In genomic region chr1:218211241-218211640, GRCh38 we compare ENCODE assay signal across 27 cellular contexts.
A peak's percentile ranks its signal among the peaks of the same experiment; 100 is the strongest.
DNase-seq lines count a peak whose midpoint lies in the region; ATAC-seq, FAIRE-seq and TF ChIP-seq lines count a peak whose summit lies in the region.
"Had no signal": no experiment of that assay in that cellular context is flagged by ENCODE, and none has a peak within 500 bp of the region (broad histone marks: within the 10 kb centered on the region; RNA-seq: fewer than 3 reads in every experiment).

No MANE protein-coding gene starts in this region.

- H3K27ac ChIP-seq in ACC112 (ENCODE audit: low read depth, low read length) (peak overlapping the region; percentile 24; the same call in 1 of the 2 replicates), kidney (ENCODE audit: low read depth in 2 of 2, low read length in 2 of 2) (no peak overlapping the region)
- H3K27ac ChIP-seq: brain microvascular endothelial cell, coronary artery, psoas muscle, SJCRH30, upper lobe of left lung had no signal

- H3K4me3 ChIP-seq in ACC112 (ENCODE audit: low read depth, low read length) = no peak overlapping the region
- no peak overlapping the region for H3K4me3 ChIP-seq in kidney (ENCODE audit: low read length in 2 of 2)
- H3K4me3 ChIP-seq: coronary artery, psoas muscle, SJCRH30, upper lobe of left lung had no signal

- no peaks in the 10 kb centered on the region for H3K9me3 ChIP-seq in kidney (ENCODE audit: control insufficient read depth in 1 of 2, low read length in 2 of 2)
- H3K9me3 ChIP-seq: Caco-2, psoas muscle, SJCRH30, upper lobe of left lung had no signal

- H3K9me3 Mint-ChIP-seq in HFFc6 = no peaks in the 10 kb centered on the region
- H3K9me3 Mint-ChIP-seq in stimulated activated naive CD8-positive, alpha-beta T cell treated with anti-CD3 and anti-CD28 coated beads, Interleukin-15, amount 100 ng/mL, for 72 hours = peaks cover 0 to 6% of the 10 kb centered on the region in 2 donors
- H3K9me3 Mint-ChIP-seq: activated CD8-positive, alpha-beta T cell treated with anti-CD3 and anti-CD28 coated beads for 36 hours; activated naive CD8-positive, alpha-beta T cell treated with anti-CD3 and anti-CD28 coated beads, Interleukin-2, amount 10 ng/mL, durations not matched to agents 7 days and 5 days; endodermal cell; H9; T-helper 1 cell treated with Interleukin-12 subunit alpha and Interleukin-12 subunit beta and Interleukin-4 antibody, amounts not matched to agents 30 μg/mL and 1 μg/mL, for 36 hours had no signal

- FAIRE-seq in kidney (lab: Jason Lieb, UNC) = peak; percentile 38
- FAIRE-seq: GM12892 had no signal

- TF ChIP-seq CTCF in kidney (IDR thresholded peaks at IDR 0.05; ENCODE audit: borderline replicate concordance, extremely low read depth, insufficient read depth) = no peak
- TF ChIP-seq CTCF in HFFc6 (IDR thresholded peaks at IDR 0.05) = no peak

- peak; percentile 41 for DNase-seq in HS-27A (ENCODE audit: low read depth)
- DNase-seq in astrocyte of the hippocampus (ENCODE audit: low read depth, low spot score) = peak; percentile 10
- no peak for DNase-seq in kidney
- no peak for DNase-seq in HFFc6
- DNase-seq in stimulated activated naive CD8-positive, alpha-beta T cell treated with anti-CD3 and anti-CD28 coated beads, Interleukin-15, amount 100 ng/mL, for 72 hours = no peak
- DNase-seq: activated CD4-positive, alpha-beta T cell treated with anti-CD3 and anti-CD28 coated beads for 1 hour; activated CD8-positive, alpha-beta T cell treated with anti-CD3 and anti-CD28 coated beads for 36 hours; activated naive CD8-positive, alpha-beta T cell treated with anti-CD3 and anti-CD28 coated beads, Interleukin-2, amount 10 ng/mL, durations not matched to agents 7 days and 5 days; brain microvascular endothelial cell; C1 segment of cervical spinal cord; Caco-2; DMS79 treated with DMSO at 0.1 percent for 48 hours; endodermal cell; H9; KBM-7; mesendoderm; NCI-H146; NCI-H524; psoas muscle; SJCRH30; upper lobe of left lung had no signal

- H3K27me3 ChIP-seq in ACC112 (ENCODE audit: insufficient read depth, low read length) = no peaks in the 10 kb centered on the region
- H3K27me3 ChIP-seq: brain microvascular endothelial cell, upper lobe of left lung had no signal

- no peak overlapping the region for H2AFZ ChIP-seq in ACC112 (ENCODE audit: low read length, unreplicated experiment)

- peaks cover 40% of the 10 kb centered on the region for H3K4me1 Mint-ChIP-seq in HFFc6 (ENCODE audit: low read depth)
- no peaks in the 10 kb centered on the region for H3K4me1 Mint-ChIP-seq in stimulated activated naive CD8-positive, alpha-beta T cell treated with anti-CD3 and anti-CD28 coated beads, Interleukin-15, amount 100 ng/mL, for 72 hours
- H3K4me1 Mint-ChIP-seq: activated naive CD8-positive, alpha-beta T cell treated with anti-CD3 and anti-CD28 coated beads, Interleukin-2, amount 10 ng/mL, durations not matched to agents 7 days and 5 days had no signal

- ATAC-seq in HG03520 (IDR thresholded peaks at IDR 0.05; ENCODE audit: unreplicated experiment) (no peak), GM19324 (IDR thresholded peaks at IDR 0.05; ENCODE audit: low FRiP score, unreplicated experiment) (no peak)
- no peak for ATAC-seq in stimulated activated naive CD8-positive, alpha-beta T cell treated with anti-CD3 and anti-CD28 coated beads, Interleukin-15, amount 100 ng/mL, for 72 hours
- ATAC-seq: activated CD8-positive, alpha-beta T cell treated with anti-CD3 and anti-CD28 coated beads for 36 hours; psoas muscle had no signal

- intact Hi-C loops in kidney (cut with DNase I) = no loop called here

- no peaks in the 10 kb centered on the region; the same call in 1 of the 2 replicates for H3K36me3 Mint-ChIP-seq in HFFc6 (ENCODE audit: low read depth)
- H3K36me3 Mint-ChIP-seq: activated naive CD8-positive, alpha-beta T cell treated with anti-CD3 and anti-CD28 coated beads, Interleukin-2, amount 10 ng/mL, durations not matched to agents 7 days and 5 days had no signal

- H3K79me2 ChIP-seq in ACC112 (ENCODE audit: control insufficient read depth, insufficient read depth, low read length, unreplicated experiment) = no peaks in the 10 kb centered on the region

- no peak overlapping the region for H3K4me3 Mint-ChIP-seq in HFFc6
- no peak overlapping the region for H3K4me3 Mint-ChIP-seq in stimulated activated naive CD8-positive, alpha-beta T cell treated with anti-CD3 and anti-CD28 coated beads, Interleukin-15, amount 100 ng/mL, for 72 hours
- H3K4me3 Mint-ChIP-seq: activated CD8-positive, alpha-beta T cell treated with anti-CD3 and anti-CD28 coated beads for 36 hours; activated naive CD8-positive, alpha-beta T cell treated with anti-CD3 and anti-CD28 coated beads, Interleukin-2, amount 10 ng/mL, durations not matched to agents 7 days and 5 days; endodermal cell; H9; T-helper 1 cell treated with Interleukin-12 subunit alpha and Interleukin-12 subunit beta and Interleukin-4 antibody, amounts not matched to agents 30 μg/mL and 1 μg/mL, for 36 hours had no signal

- peaks cover 3% of the 10 kb centered on the region for H3K27me3 Mint-ChIP-seq in HFFc6 (ENCODE audit: insufficient read depth)
- peaks cover 26% of the 10 kb centered on the region for H3K27me3 Mint-ChIP-seq in stimulated activated naive CD8-positive, alpha-beta T cell treated with anti-CD3 and anti-CD28 coated beads, Interleukin-15, amount 100 ng/mL, for 72 hours
- H3K27me3 Mint-ChIP-seq: activated naive CD8-positive, alpha-beta T cell treated with anti-CD3 and anti-CD28 coated beads, Interleukin-2, amount 10 ng/mL, durations not matched to agents 7 days and 5 days had no signal

- H3K36me3 ChIP-seq in ACC112 (ENCODE audit: insufficient read depth, low read length) = no peaks in the 10 kb centered on the region
- H3K36me3 ChIP-seq in kidney (ENCODE audit: control insufficient read depth in 1 of 2, insufficient read depth in 2 of 2, low read length in 2 of 2) = no peaks in the 10 kb centered on the region
- H3K36me3 ChIP-seq: brain microvascular endothelial cell, SJCRH30, upper lobe of left lung had no signal

- H3K4me1 ChIP-seq in ACC112 (ENCODE audit: control insufficient read depth, insufficient read depth, low read length, unreplicated experiment) (peaks cover 30% of the 10 kb centered on the region), kidney (ENCODE audit: control insufficient read depth in 1 of 2, insufficient read depth in 1 of 2, low read depth in 1 of 2, low read length in 2 of 2) (no peaks in the 10 kb centered on the region)
- H3K4me1 ChIP-seq: psoas muscle, SJCRH30, upper lobe of left lung had no signal

- no peak overlapping the region for H3K9ac ChIP-seq in kidney (ENCODE audit: low read length in 2 of 2)

- H3K27ac Mint-ChIP-seq in HFFc6 = no peak overlapping the region
- no peak overlapping the region for H3K27ac Mint-ChIP-seq in stimulated activated naive CD8-positive, alpha-beta T cell treated with anti-CD3 and anti-CD28 coated beads, Interleukin-15, amount 100 ng/mL, for 72 hours
- H3K27ac Mint-ChIP-seq: activated CD8-positive, alpha-beta T cell treated with anti-CD3 and anti-CD28 coated beads for 36 hours; activated naive CD8-positive, alpha-beta T cell treated with anti-CD3 and anti-CD28 coated beads, Interleukin-2, amount 10 ng/mL, durations not matched to agents 7 days and 5 days; endodermal cell; H9; T-helper 1 cell treated with Interleukin-12 subunit alpha and Interleukin-12 subunit beta and Interleukin-4 antibody, amounts not matched to agents 30 μg/mL and 1 μg/mL, for 36 hours had no signal

Comparison
In these comparisons a context has a peak if more than half of its experiments do, and no peak if none do; other contexts are left out.
1. DNase-seq: peak in HS-27A (single experiment) and astrocyte of the hippocampus (single experiment); none in kidney (single experiment), HFFc6 (single experiment) and stimulated activated naive CD8-positive, alpha-beta T cell treated with anti-CD3 and anti-CD28 coated beads, Interleukin-15, amount 100 ng/mL, for 72 hours (0 of 2).